30 cellular contexts compared by ENCODE assay signal in the genomic region with DNA sequence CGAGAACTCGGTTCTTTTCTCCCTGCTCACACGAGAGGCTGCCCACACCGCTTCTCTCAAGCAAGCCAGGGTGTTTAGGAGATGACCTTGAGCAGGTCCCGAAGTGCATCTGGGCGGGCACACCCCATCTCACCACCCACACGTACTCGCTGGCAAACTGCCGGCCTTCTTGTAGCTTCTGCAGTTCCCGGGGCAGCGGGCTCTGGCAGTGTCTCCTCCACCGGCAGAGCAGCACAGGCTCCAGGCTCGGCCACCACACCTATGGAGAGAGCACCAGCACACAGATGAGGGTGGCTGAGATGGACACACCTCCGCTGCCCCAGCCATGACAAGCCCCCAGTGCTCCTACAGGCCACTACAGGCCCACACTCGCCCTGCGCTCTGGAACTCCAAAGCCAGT. TPM values are rescaled to one million over a fixed set of nuclear protein-coding genes. Genes with fewer than 3 reads are reported as not detected.
A peak's percentile ranks its signal among the peaks of the same experiment; 100 is the strongest.
DNase-seq lines count a peak whose midpoint lies in the region; ATAC-seq and TF ChIP-seq lines count a peak whose summit lies in the region.
"Had no signal": no experiment of that assay in that cellular context is flagged by ENCODE, and none has a peak within 500 bp of the region (broad histone marks: within the 10 kb centered on the region; RNA-seq: fewer than 3 reads in every experiment).

No MANE protein-coding gene starts in this region.

- no peak overlapping the region for H3K4me3 Mint-ChIP-seq in stimulated activated naive CD8-positive, alpha-beta T cell treated with anti-CD3 and anti-CD28 coated beads, Interleukin-15, amount 100 ng/mL, for 72 hours
- H3K4me3 Mint-ChIP-seq in naive thymus-derived CD4-positive, alpha-beta T cell: no peak overlapping the region
- H3K4me3 Mint-ChIP-seq in endodermal cell: no peak overlapping the region
- H3K4me3 Mint-ChIP-seq: activated naive CD4-positive, alpha-beta T cell treated with anti-CD3 and anti-CD28 coated beads, Interleukin-2, amount 10 ng/mL, durations not matched to agents 7 days and 5 days; activated T-helper 1 cell treated with anti-CD3 and anti-CD28 coated beads, Interleukin-12 subunit alpha, Interleukin-12 subunit beta, Interleukin-2, Interleukin-4 antibody, amounts not matched to agents 30 ng/mL and 10 ng/mL and 1 ng/mL, durations not matched to agents 14 hours and 24 hours and 36 hours; H9; stimulated activated effector memory CD8-positive, alpha-beta T cell treated with anti-CD3 and anti-CD28 coated beads, Interleukin-12 subunit alpha, Interleukin-12 subunit beta, amount 100 ng/mL, for 72 hours had no signal

- no peak overlapping the region for H3K9ac ChIP-seq in endodermal cell (ENCODE audit: extremely low read depth, low read length, poor library complexity, severe bottlenecking)
- H3K9ac ChIP-seq: SK-N-SH had no signal

- H3K27me3 ChIP-seq in dorsolateral prefrontal cortex (no peaks in the 10 kb centered on the region), endodermal cell (ENCODE audit: control insufficient read depth, insufficient read depth, low read length, poor library complexity, severe bottlenecking) (no peaks in the 10 kb centered on the region)
- H3K27me3 ChIP-seq in naive thymus-derived CD4-positive, alpha-beta T cell (ENCODE audit: control insufficient read depth in 2 of 2, insufficient read depth in 2 of 2, low read length in 2 of 2): no peaks in the 10 kb centered on the region
- H3K27me3 ChIP-seq: BE2C, colonic mucosa, left lung had no signal

- no peaks in the 10 kb centered on the region for H3K9me3 Mint-ChIP-seq in stimulated activated naive CD8-positive, alpha-beta T cell treated with anti-CD3 and anti-CD28 coated beads, Interleukin-15, amount 100 ng/mL, for 72 hours
- H3K9me3 Mint-ChIP-seq in naive thymus-derived CD4-positive, alpha-beta T cell: no peaks in the 10 kb centered on the region
- no peaks in the 10 kb centered on the region for H3K9me3 Mint-ChIP-seq in endodermal cell
- H3K9me3 Mint-ChIP-seq: activated naive CD4-positive, alpha-beta T cell treated with anti-CD3 and anti-CD28 coated beads, Interleukin-2, amount 10 ng/mL, durations not matched to agents 7 days and 5 days; activated T-helper 1 cell treated with anti-CD3 and anti-CD28 coated beads, Interleukin-12 subunit alpha, Interleukin-12 subunit beta, Interleukin-2, Interleukin-4 antibody, amounts not matched to agents 30 ng/mL and 10 ng/mL and 1 ng/mL, durations not matched to agents 14 hours and 24 hours and 36 hours; H9; stimulated activated effector memory CD8-positive, alpha-beta T cell treated with anti-CD3 and anti-CD28 coated beads, Interleukin-12 subunit alpha, Interleukin-12 subunit beta, amount 100 ng/mL, for 72 hours had no signal

- H3K27me3 Mint-ChIP-seq in stimulated activated naive CD8-positive, alpha-beta T cell treated with anti-CD3 and anti-CD28 coated beads, Interleukin-15, amount 100 ng/mL, for 72 hours: no peaks in the 10 kb centered on the region
- no peaks in the 10 kb centered on the region for H3K27me3 Mint-ChIP-seq in naive thymus-derived CD4-positive, alpha-beta T cell
- H3K27me3 Mint-ChIP-seq in endodermal cell (ENCODE audit: insufficient read depth): no peaks in the 10 kb centered on the region
- H3K27me3 Mint-ChIP-seq: activated naive CD4-positive, alpha-beta T cell treated with anti-CD3 and anti-CD28 coated beads, Interleukin-2, amount 10 ng/mL, durations not matched to agents 7 days and 5 days had no signal

- no peaks in the 10 kb centered on the region for H3K9me3 ChIP-seq in naive thymus-derived CD4-positive, alpha-beta T cell (ENCODE audit: control insufficient read depth in 2 of 3, low read length in 3 of 3)
- no peaks in the 10 kb centered on the region for H3K9me3 ChIP-seq in endodermal cell (ENCODE audit: control insufficient read depth, low read length)
- H3K9me3 ChIP-seq: BE2C, colonic mucosa, left lung, SK-N-SH, thoracic aorta had no signal

- H3K4me1 ChIP-seq in naive thymus-derived CD4-positive, alpha-beta T cell (ENCODE audit: control insufficient read depth in 2 of 2, insufficient read depth in 2 of 2, low read length in 2 of 2): peaks cover 0 to 12% of the 10 kb centered on the region in 2 donors
- H3K4me1 ChIP-seq in endodermal cell (ENCODE audit: control insufficient read depth, insufficient read depth, low read length): no peaks in the 10 kb centered on the region
- H3K4me1 ChIP-seq: BE2C, colonic mucosa had no signal

- CTCF ChIA-PET in naive thymus-derived CD4-positive, alpha-beta T cell (lab: Charles Lee): interaction anchor here (1.7 kb wide), 1 partner anchor 39 kb away, joined by 5 read pairs; no protein-coding TSS in a partner anchor

- H3K36me3 ChIP-seq in naive thymus-derived CD4-positive, alpha-beta T cell (ENCODE audit: control insufficient read depth in 2 of 3, insufficient read depth in 3 of 3, low read length in 3 of 3): peaks cover 0 to 9% (median 0%) of the 10 kb centered on the region in 3 experiments
- peaks cover 90% of the 10 kb centered on the region for H3K36me3 ChIP-seq in endodermal cell (ENCODE audit: control insufficient read depth, insufficient read depth, low read length)
- H3K36me3 ChIP-seq: colonic mucosa had no signal

- H3K4me1 Mint-ChIP-seq in stimulated activated naive CD8-positive, alpha-beta T cell treated with anti-CD3 and anti-CD28 coated beads, Interleukin-15, amount 100 ng/mL, for 72 hours: peaks cover 22% of the 10 kb centered on the region
- H3K4me1 Mint-ChIP-seq in naive thymus-derived CD4-positive, alpha-beta T cell: peaks cover 4 to 60% (median 33%) of the 10 kb centered on the region in 7 donors
- H3K4me1 Mint-ChIP-seq in endodermal cell: no peaks in the 10 kb centered on the region
- H3K4me1 Mint-ChIP-seq: H9 had no signal

- POLR2A ChIA-PET in naive thymus-derived CD4-positive, alpha-beta T cell (lab: Charles Lee): interaction anchor here (1.3 to 3.5 kb wide), 3 partner anchors 17 to 21 kb away, joined by 3 to 14 read pairs (median 13); no protein-coding TSS in a partner anchor

- peaks cover 0 to 17% (median 0%) of the 10 kb centered on the region in 5 donors for H3K36me3 Mint-ChIP-seq in naive thymus-derived CD4-positive, alpha-beta T cell
- H3K36me3 Mint-ChIP-seq in endodermal cell (ENCODE audit: low read depth): peaks cover 70% of the 10 kb centered on the region

- DNase-seq in stimulated activated naive CD8-positive, alpha-beta T cell treated with anti-CD3 and anti-CD28 coated beads, Interleukin-15, amount 100 ng/mL, for 72 hours: no peak
- DNase-seq in stimulated activated naive CD8-positive, alpha-beta T cell treated with anti-CD3 and anti-CD28 coated beads, Interleukin-15, Interleukin-2, amounts not matched to agents 100 U/mL and 50 U/mL, for 24 hours: no peak
- DNase-seq in dorsolateral prefrontal cortex (no peak), NCI-H1092 (lab: John Stamatoyannopoulos, UW) (no peak), endodermal cell (no peak), T-helper 1 cell (no peak)
- DNase-seq in naive thymus-derived CD4-positive, alpha-beta T cell: no peak
- DNase-seq: ACHN; activated CD4-positive, alpha-beta T cell treated with anti-CD3 and anti-CD28 coated beads, Interleukin-2, amount 50 U/mL, for 4 hours; activated naive CD4-positive, alpha-beta T cell treated with anti-CD3 and anti-CD28 coated beads, Interleukin-2, amount 10 ng/mL, durations not matched to agents 7 days and 5 days; amygdala; BE2C; colonic mucosa; effector CD8-positive, alpha-beta T cell; H9; MV-4-11; NCI-H1436 treated with DMSO at 0.1 percent for 48 hours; NCI-H2081 treated with DMSO at 0.1 percent for 48 hours; NCI-H2227 treated with DMSO at 0.1 percent for 48 hours; NCI-H526; OCI-M1; SK-N-SH; T-helper 2 cell had no signal

- peak overlapping the region in 45 of 59 donors; percentile 3 to 87 (median 61) for H3K27ac ChIP-seq in dorsolateral prefrontal cortex
- H3K27ac ChIP-seq in naive thymus-derived CD4-positive, alpha-beta T cell (ENCODE audit: low read depth, low read length): peak overlapping the region; percentile 47
- H3K27ac ChIP-seq in endodermal cell (ENCODE audit: low read depth, low read length): no peak overlapping the region
- H3K27ac ChIP-seq: colonic mucosa, epithelial cell of prostate, left lung, thoracic aorta had no signal

- WGBS in endodermal cell (ENCODE audit: insufficient coverage in 1 of 2, insufficient read length in 1 of 2), 2 experiments: 95 to 98% methylated on average over 7 to 16 of the region's 16 CpGs

- TF ChIP-seq CTCF in dorsolateral prefrontal cortex (IDR thresholded peaks at IDR 0.05 in 54 of 56, conservative IDR thresholded peaks at IDR 0.05 in 2 of 56; ENCODE audit: low read depth in 1 of 56, partially characterized antibody in 56 of 56) (no peak), endodermal cell (conservative IDR thresholded peaks at IDR 0.05) (no peak)

- no peak for ATAC-seq in stimulated activated naive CD8-positive, alpha-beta T cell treated with anti-CD3 and anti-CD28 coated beads, Interleukin-15, amount 100 ng/mL, for 72 hours
- no peak for ATAC-seq in stimulated activated naive CD8-positive, alpha-beta T cell treated with anti-CD3 and anti-CD28 coated beads, Interleukin-15, Interleukin-2, amounts not matched to agents 100 U/mL and 50 U/mL, for 24 hours
- ATAC-seq in naive thymus-derived CD4-positive, alpha-beta T cell: no peak
- ATAC-seq: activated CD4-positive, CD25-positive, alpha-beta regulatory T cell treated with anti-CD3 and anti-CD28 coated beads, Interleukin-2, amount 50 U/mL, for 24 hours; GM12878; left lung; stimulated activated effector memory CD8-positive, alpha-beta T cell treated with anti-CD3 and anti-CD28 coated beads, Interleukin-12 subunit alpha, Interleukin-12 subunit beta, amount 100 ng/mL, for 72 hours had no signal

- peak overlapping the region; percentile 7 to 93 for H3K27ac Mint-ChIP-seq in stimulated activated naive CD8-positive, alpha-beta T cell treated with anti-CD3 and anti-CD28 coated beads, Interleukin-15, amount 100 ng/mL, for 72 hours
- H3K27ac Mint-ChIP-seq in naive thymus-derived CD4-positive, alpha-beta T cell: peak overlapping the region in 7 of 9 donors; percentile 52 to 86 (median 71)
- no peak overlapping the region for H3K27ac Mint-ChIP-seq in endodermal cell
- H3K27ac Mint-ChIP-seq: activated naive CD4-positive, alpha-beta T cell treated with anti-CD3 and anti-CD28 coated beads, Interleukin-2, amount 10 ng/mL, durations not matched to agents 7 days and 5 days; activated T-helper 1 cell treated with anti-CD3 and anti-CD28 coated beads, Interleukin-12 subunit alpha, Interleukin-12 subunit beta, Interleukin-2, Interleukin-4 antibody, amounts not matched to agents 30 ng/mL and 10 ng/mL and 1 ng/mL, durations not matched to agents 14 hours and 24 hours and 36 hours; stimulated activated effector memory CD8-positive, alpha-beta T cell treated with anti-CD3 and anti-CD28 coated beads, Interleukin-12 subunit alpha, Interleukin-12 subunit beta, amount 100 ng/mL, for 72 hours had no signal

- H3K4me3 ChIP-seq in dorsolateral prefrontal cortex: no peak overlapping the region
- no peak overlapping the region for H3K4me3 ChIP-seq in naive thymus-derived CD4-positive, alpha-beta T cell (ENCODE audit: low read length)
- H3K4me3 ChIP-seq in endodermal cell (ENCODE audit: low read length): no peak overlapping the region
- H3K4me3 ChIP-seq: colonic mucosa, GM12878, left lung, thoracic aorta had no signal

- intact Hi-C loops in dorsolateral prefrontal cortex (cut with DNase I): loop anchor here in 1 of 2 donors (2.0 to 5.0 kb wide), 2 partner anchors 20 to 38 kb away; no protein-coding TSS in a partner anchor
- intact Hi-C loops in naive thymus-derived CD4-positive, alpha-beta T cell (cut with micrococcal nuclease): no loop called here

RNA-seq across cellular contexts. Expression of gene ZNF276, which starts 23.5 kb away (rescaled TPM):
- total RNA-seq in dorsolateral prefrontal cortex (10 to 100 TPM; 23.1 to 70.6 (median 42.1) TPM), endodermal cell (10 to 100 TPM; 28.2 to 32.6 TPM)
- 100 to 1,000 TPM in 4 of 5 experiments, 10 to 100 TPM in 1; 75.4 to 160 (median 137) TPM for total RNA-seq in naive thymus-derived CD4-positive, alpha-beta T cell
- 10 to 100 TPM; 17.0 to 65.1 TPM for polyA plus RNA-seq in naive thymus-derived CD4-positive, alpha-beta T cell
- 22.9 TPM for polyA plus RNA-seq in endodermal cell (2013, experiment 1 of 2)
- polyA plus RNA-seq in endodermal cell (2013, experiment 2 of 2): 15.8 TPM

RNA-seq across cellular contexts. Expression of gene VPS9D1, which starts 24.1 kb away (rescaled TPM):
- total RNA-seq in dorsolateral prefrontal cortex (10 to 100 TPM; 29.3 to 75.4 (median 48.9) TPM), endodermal cell (10 to 100 TPM in 1 of 2 donors, 1 to 10 TPM in 1; 7.4 to 10.0 TPM)
- total RNA-seq in naive thymus-derived CD4-positive, alpha-beta T cell: 10 to 100 TPM; 11.2 to 28.9 (median 13.3) TPM
- 1 to 10 TPM in 1 of 2 donors, under 1 TPM in 1; 0.93 to 1.5 TPM for polyA plus RNA-seq in naive thymus-derived CD4-positive, alpha-beta T cell
- polyA plus RNA-seq in endodermal cell (2013, experiment 1 of 2): 12.8 TPM
- 10.7 TPM for polyA plus RNA-seq in endodermal cell (2013, experiment 2 of 2)

RNA-seq across cellular contexts. Expression of gene SPATA2L, which starts 43.3 kb away (rescaled TPM):
- total RNA-seq in dorsolateral prefrontal cortex (10 to 100 TPM in 85 of 120 experiments, 1 to 10 TPM in 35; 4.5 to 25.5 (median 11.4) TPM), endodermal cell (10 to 100 TPM; 22.9 to 28.8 TPM)
- total RNA-seq in naive thymus-derived CD4-positive, alpha-beta T cell: 10 to 100 TPM in 3 of 5 experiments, 1 to 10 TPM in 2; 8.4 to 32.2 (median 12.0) TPM
- 10 to 100 TPM in 1 of 2 donors, 1 to 10 TPM in 1; 7.0 to 12.4 TPM for polyA plus RNA-seq in naive thymus-derived CD4-positive, alpha-beta T cell
- polyA plus RNA-seq in endodermal cell (2013, experiment 1 of 2): 8.1 TPM
- 8.7 TPM for polyA plus RNA-seq in endodermal cell (2013, experiment 2 of 2)

RNA-seq across cellular contexts. Expression of gene CDK10, which starts 58.3 kb away (rescaled TPM):
- total RNA-seq in dorsolateral prefrontal cortex (100 to 1,000 TPM in 49 of 120 experiments, 10 to 100 TPM in 71; 57.3 to 194 (median 96.1) TPM), endodermal cell (100 to 1,000 TPM; 108 to 123 TPM)
- 100 to 1,000 TPM in 3 of 5 experiments, 10 to 100 TPM in 2; 91.5 to 150 (median 102) TPM for total RNA-seq in naive thymus-derived CD4-positive, alpha-beta T cell
- polyA plus RNA-seq in naive thymus-derived CD4-positive, alpha-beta T cell: 10 to 100 TPM; 32.8 to 68.4 TPM
- polyA plus RNA-seq in endodermal cell (2013, experiment 1 of 2): 95.5 TPM
- 113 TPM for polyA plus RNA-seq in endodermal cell (2013, experiment 2 of 2)
